In the genomic region with DNA sequence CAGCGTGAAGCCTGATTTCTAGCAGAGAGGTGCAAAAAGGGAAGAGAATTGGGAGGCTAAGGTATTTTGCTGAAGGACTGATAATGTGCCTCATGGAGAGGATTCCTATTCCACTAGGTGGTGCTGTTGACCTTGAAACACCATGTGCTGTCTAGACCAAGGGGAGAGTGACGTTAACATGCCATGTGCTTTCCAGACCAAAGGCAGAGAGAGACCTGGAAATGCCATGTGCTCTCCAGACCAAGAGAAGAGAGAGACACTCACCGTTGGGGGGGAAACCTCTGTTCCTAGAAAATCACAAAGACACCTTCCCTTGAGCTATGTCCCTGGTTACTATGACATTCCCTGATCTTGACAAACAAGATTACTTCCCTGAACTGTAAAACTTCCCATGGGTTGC, we compare ENCODE assay signal across 10 cellular contexts.
DNase-seq lines count a peak whose midpoint lies in the region; ATAC-seq and TF ChIP-seq lines count a peak whose summit lies in the region.
"Had no signal": no experiment of that assay in that cellular context is flagged by ENCODE, and none has a peak within 500 bp of the region (broad histone marks: within the 10 kb centered on the region; RNA-seq: fewer than 3 reads in every experiment).

No MANE protein-coding gene starts in this region.

- H3K27ac Mint-ChIP-seq in naive thymus-derived CD8-positive, alpha-beta T cell: no peak overlapping the region
- H3K27ac Mint-ChIP-seq: IgD-negative memory B cell had no signal

- H3K36me3 Mint-ChIP-seq in naive thymus-derived CD8-positive, alpha-beta T cell: no peaks in the 10 kb centered on the region
- H3K36me3 Mint-ChIP-seq: IgD-negative memory B cell had no signal

- peaks cover 8 to 28% (median 20%) of the 10 kb centered on the region in 9 donors for H3K9me3 Mint-ChIP-seq in naive thymus-derived CD8-positive, alpha-beta T cell

- no peak overlapping the region for H3K4me3 ChIP-seq in NB4 (ENCODE audit: low read depth, low read length)
- H3K4me3 ChIP-seq: mucosa of descending colon had no signal

- peak; percentile 20 for TF ChIP-seq CTCF in NB4 (IDR thresholded peaks at IDR 0.05; ENCODE audit: low read depth, low read length)

- POLR2A ChIA-PET in naive thymus-derived CD8-positive, alpha-beta T cell (lab: Charles Lee): no interaction called here

- DNase-seq in COR-L47 (lab: John Stamatoyannopoulos, UW) (peak; percentile 55), NB4 (ENCODE audit: low read depth) (peak; percentile 58), UCSD-AML1 (lab: John Stamatoyannopoulos, UW; ENCODE audit: unreplicated experiment) (peak; percentile 17), iPS-NIHi7 (ENCODE audit: extremely low spot score) (peak; percentile 65)
- DNase-seq in naive thymus-derived CD8-positive, alpha-beta T cell: no peak

- ATAC-seq in GM21390 (IDR thresholded peaks at IDR 0.05; ENCODE audit: unreplicated experiment): peak; percentile 73
- ATAC-seq in HG03196 (IDR thresholded peaks at IDR 0.05; ENCODE audit: unreplicated experiment): no peak
- ATAC-seq in naive thymus-derived CD8-positive, alpha-beta T cell: no peak
- ATAC-seq in HG03571 (IDR thresholded peaks at IDR 0.05; ENCODE audit: unreplicated experiment): no peak
- ATAC-seq: mucosa of descending colon had no signal

- no peaks in the 10 kb centered on the region for H3K27me3 Mint-ChIP-seq in naive thymus-derived CD8-positive, alpha-beta T cell
- H3K27me3 Mint-ChIP-seq: IgD-negative memory B cell had no signal

- H3K4me1 Mint-ChIP-seq in naive thymus-derived CD8-positive, alpha-beta T cell: no peaks in the 10 kb centered on the region
- H3K4me1 Mint-ChIP-seq: IgD-negative memory B cell had no signal

- no peak for TF ChIP-seq POLR2A in NB4 (IDR thresholded peaks at IDR 0.05; ENCODE audit: extremely low read depth, insufficient read length)

- no peak overlapping the region for H3K4me3 Mint-ChIP-seq in naive thymus-derived CD8-positive, alpha-beta T cell
- H3K4me3 Mint-ChIP-seq: IgD-negative memory B cell had no signal

Comparison
In these comparisons a context has a peak if more than half of its experiments do, and no peak if none do; other contexts are left out.
1. DNase-seq: peak in COR-L47 (single experiment), NB4 (single experiment), UCSD-AML1 (single experiment) and iPS-NIHi7 (single experiment); none in naive thymus-derived CD8-positive, alpha-beta T cell (0 of 10).